10 cellular contexts compared by ENCODE assay signal in genomic region chr20:50335105-50335504, GRCh38.
DNase-seq lines count a peak whose midpoint lies in the region; ATAC-seq, FAIRE-seq and TF ChIP-seq lines count a peak whose summit lies in the region.
"Had no signal": no experiment of that assay in that cellular context is flagged by ENCODE, and none has a peak within 500 bp of the region (broad histone marks: within the 10 kb centered on the region; RNA-seq: fewer than 3 reads in every experiment).

No MANE protein-coding gene starts in this region.

- no peaks in the 10 kb centered on the region for H4K20me1 ChIP-seq in GM12878 (ENCODE audit: control insufficient read depth, insufficient read depth)

- H3K9me3 Mint-ChIP-seq in activated T-cell treated with anti-CD3 and anti-CD28 coated beads, Interleukin-2, amount 50 U/mL, for 72 hours: no peaks in the 10 kb centered on the region
- no peaks in the 10 kb centered on the region for H3K9me3 Mint-ChIP-seq in neural crest cell
- H3K9me3 Mint-ChIP-seq: T-cell had no signal

- H3K4me2 ChIP-seq in GM12878 (ENCODE audit: control insufficient read depth, insufficient read depth): no peak overlapping the region

- peaks cover 26% of the 10 kb centered on the region for H3K4me1 ChIP-seq in GM12878 (ENCODE audit: control insufficient read depth, insufficient read depth, low read length)

- no peaks in the 10 kb centered on the region; a peak in 1 of 4 replicates for H3K27me3 ChIP-seq in GM12878 (replicated peaks in 1 of 2; ENCODE audit: control insufficient read depth in 2 of 2, insufficient read depth in 2 of 2, low read length in 1 of 2)

- peak; percentile 64 for FAIRE-seq in GM12878 (lab: Jason Lieb, UNC)

- WGBS in GM12878 (ENCODE audit: insufficient coverage, insufficient replicate concordance, low lambda C conversion rate, missing lambda C conversion rate): 4% methylated on average over 2 of the region's 2 CpGs

- H3K9me3 ChIP-seq in GM12878 (replicated peaks; ENCODE audit: control insufficient read depth, insufficient read depth, low read length): no peaks in the 10 kb centered on the region

- H3K4me3 ChIP-seq in GM12878: no peak overlapping the region

- peaks cover 18% of the 10 kb centered on the region for H3K27me3 Mint-ChIP-seq in activated T-cell treated with anti-CD3 and anti-CD28 coated beads, Interleukin-2, amount 50 U/mL, for 72 hours (ENCODE audit: low read depth)
- no peaks in the 10 kb centered on the region for H3K27me3 Mint-ChIP-seq in neural crest cell (ENCODE audit: low read depth)

- SMC1A ChIA-PET in GM12878 (lab: Charles Lee; ENCODE audit: uncharacterized antibody, unreplicated experiment): interaction anchor here (0.8 kb wide), 1 partner anchor 89 kb away, joined by 3 read pairs; no protein-coding TSS in a partner anchor

- no peak for TF ChIP-seq POLR2A in GM12878 (IDR thresholded peaks at IDR 0.05; ENCODE audit: low read depth, low read length)

- RAD21 ChIA-PET in GM12878 (lab: Charles Lee; ENCODE audit: unreplicated experiment): no interaction called here

- H3K79me2 ChIP-seq in GM12878 (ENCODE audit: control insufficient read depth, insufficient read depth, low read length): no peaks in the 10 kb centered on the region

- H3K27ac ChIP-seq in GM12878 (ENCODE audit: control insufficient read depth, insufficient read depth): no peak overlapping the region
- H3K27ac ChIP-seq in substantia nigra (ENCODE audit: low read depth, low read length, poor library complexity, severe bottlenecking): no peak overlapping the region

- peak; percentile 40 to 43 for DNase-seq in activated T-cell treated with anti-CD3 and anti-CD28 coated beads, Interleukin-2, amount 50 U/mL, for 72 hours
- DNase-seq in activated T-cell treated with anti-CD3 and anti-CD28 coated beads, Interleukin-2, amount 50 U/mL, for 48 hours: no peak
- peak; percentile 43 for DNase-seq in NCI-H345 treated with DMSO at 0.1 percent for 48 hours (lab: John Stamatoyannopoulos, UW; ENCODE audit: unreplicated experiment)
- no peak for DNase-seq in GM12878 (ENCODE audit: low read depth, low spot score)
- DNase-seq in neural crest cell (ENCODE audit: low read depth, low spot score): no peak
- no peak for DNase-seq in substantia nigra (lab: John Stamatoyannopoulos, UW)
- DNase-seq in stimulated activated naive CD4-positive, alpha-beta T cell (lab: John Stamatoyannopoulos, UW): no peak
- DNase-seq: DND-41, T-cell had no signal

- CTCF ChIA-PET in GM12878 (lab: Yijun Ruan, JAX): interaction anchor here (1.3 kb wide), 1 partner anchor 38 kb away, joined by 3 read pairs; no protein-coding TSS in a partner anchor

- POLR2A ChIA-PET in GM12878 (lab: Charles Lee): interaction anchor here (0.7 to 0.8 kb wide), 2 partner anchors 419 to 622 kb away, joined by 3 read pairs; no protein-coding TSS in a partner anchor

- H3K27ac Mint-ChIP-seq in activated T-cell treated with anti-CD3 and anti-CD28 coated beads, Interleukin-2, amount 50 U/mL, for 72 hours: no peak overlapping the region
- peak overlapping the region; percentile 11 for H3K27ac Mint-ChIP-seq in neural crest cell (ENCODE audit: unreplicated experiment)
- H3K27ac Mint-ChIP-seq: T-cell had no signal

- peak overlapping the region in 1 of 2 donors; percentile 11 for H3K4me3 Mint-ChIP-seq in activated T-cell treated with anti-CD3 and anti-CD28 coated beads, Interleukin-2, amount 50 U/mL, for 72 hours
- H3K4me3 Mint-ChIP-seq in neural crest cell: no peak overlapping the region
- H3K4me3 Mint-ChIP-seq: T-cell had no signal

- H3K36me3 ChIP-seq in GM12878 (ENCODE audit: control insufficient read depth in 2 of 2, insufficient read depth in 2 of 2, low read length in 1 of 2): no peaks in the 10 kb centered on the region

- TF ChIP-seq CTCF in GM12878 (IDR thresholded peaks at IDR 0.05 in 2 of 3, conservative IDR thresholded peaks at IDR 0.05 in 1 of 3; ENCODE audit: control insufficient read depth in 2 of 3, extremely low read depth in 1 of 3, insufficient read depth in 1 of 3, low read depth in 3 of 3, low read length in 3 of 3) (no peak), neural crest cell (conservative IDR thresholded peaks at IDR 0.05) (no peak)

- peaks cover 42% of the 10 kb centered on the region for H3K4me1 Mint-ChIP-seq in activated T-cell treated with anti-CD3 and anti-CD28 coated beads, Interleukin-2, amount 50 U/mL, for 72 hours (ENCODE audit: low read depth)
- H3K4me1 Mint-ChIP-seq in neural crest cell: peaks cover 57% of the 10 kb centered on the region

- intact Hi-C loops in GM12878 (cut with micrococcal nuclease; ENCODE audit: unreplicated experiment): no loop called here

- peak; percentile 32 to 33 for ATAC-seq in activated T-cell treated with anti-CD3 and anti-CD28 coated beads, Interleukin-2, amount 50 U/mL, for 72 hours (replicated peaks in 1 of 2)
- ATAC-seq in GM12878 (peak; percentile 55), HG03025 (IDR thresholded peaks at IDR 0.05; ENCODE audit: low FRiP score, unreplicated experiment) (no peak)

- H2AFZ ChIP-seq in GM12878 (ENCODE audit: control insufficient read depth, low read depth, low read length): no peak overlapping the region

- in situ Hi-C loops in GM12878 (cut with MboI): no loop called here

- no peak overlapping the region for H3K9ac ChIP-seq in GM12878 (ENCODE audit: control insufficient read depth, insufficient read depth, low read length)

- no peak for TF ChIP-seq RAD21 in GM12878 (IDR thresholded peaks at IDR 0.05; ENCODE audit: insufficient read depth, low read depth, low read length)

- no TSS peak for BruUV-seq in GM12878 (replicated peaks; lab: Mats Ljungman, UMichigan)

- H3K36me3 Mint-ChIP-seq in activated T-cell treated with anti-CD3 and anti-CD28 coated beads, Interleukin-2, amount 50 U/mL, for 72 hours (ENCODE audit: insufficient read depth in 2 of 2): no peaks in the 10 kb centered on the region
- no peaks in the 10 kb centered on the region for H3K36me3 Mint-ChIP-seq in neural crest cell (ENCODE audit: low read depth)
- H3K36me3 Mint-ChIP-seq: T-cell had no signal

- no peak for TF ChIP-seq EP300 in GM12878 (IDR thresholded peaks at IDR 0.05; ENCODE audit: borderline replicate concordance in 1 of 2, control insufficient read depth in 1 of 2, low read depth in 2 of 2, low read length in 2 of 2)

TF ChIP-seq in GM12878, 131 proteins besides CTCF, POLR2A, EP300 and RAD21 (continues in another document):
- TF ChIP-seq RELA (IDR thresholded peaks at IDR 0.05; ENCODE audit: borderline replicate concordance, partially characterized antibody): no peak
- no peak for TF ChIP-seq ZBED1 (IDR thresholded peaks at IDR 0.05; ENCODE audit: borderline replicate concordance)
- no peak for TF ChIP-seq PBX3 (IDR thresholded peaks at IDR 0.05; ENCODE audit: insufficient replicate concordance, low read depth, low read length)
- TF ChIP-seq BCL3 (IDR thresholded peaks at IDR 0.05; ENCODE audit: borderline replicate concordance, insufficient read depth, low read depth, low read length, poor library complexity, severe bottlenecking): no peak
- no peak for TF ChIP-seq ATF7 (IDR thresholded peaks at IDR 0.05; ENCODE audit: low read depth)
- no peak for TF ChIP-seq MTA3 (IDR thresholded peaks at IDR 0.05; ENCODE audit: borderline replicate concordance, low read length)
- no peak for TF ChIP-seq SMC3 (IDR thresholded peaks at IDR 0.05; ENCODE audit: borderline replicate concordance, low read length)
- no peak for TF ChIP-seq ZNF207 (IDR thresholded peaks at IDR 0.05; ENCODE audit: borderline replicate concordance)
- no peak for TF ChIP-seq SREBF2 (IDR thresholded peaks at IDR 0.05; ENCODE audit: low read length)
- TF ChIP-seq RBBP5 (conservative IDR thresholded peaks at IDR 0.05): no peak
- TF ChIP-seq SMAD5 (IDR thresholded peaks at IDR 0.05; ENCODE audit: low read depth): no peak
- TF ChIP-seq NR2C2 (IDR thresholded peaks at IDR 0.05; ENCODE audit: borderline replicate concordance, control insufficient read depth, insufficient read length, low read depth): no peak
- TF ChIP-seq TCF7 (IDR thresholded peaks at IDR 0.05; ENCODE audit: borderline replicate concordance): no peak
- TF ChIP-seq GABPA (IDR thresholded peaks at IDR 0.05; ENCODE audit: low read depth): no peak

Comparison
In these comparisons a context has a peak if more than half of its experiments do, and no peak if none do; other contexts are left out.
1. DNase-seq: peak in activated T-cell treated with anti-CD3 and anti-CD28 coated beads, Interleukin-2, amount 50 U/mL, for 72 hours (2 of 2) and NCI-H345 treated with DMSO at 0.1 percent for 48 hours (single experiment); none in activated T-cell treated with anti-CD3 and anti-CD28 coated beads, Interleukin-2, amount 50 U/mL, for 48 hours (0 of 2), GM12878 (single experiment), neural crest cell (single experiment), substantia nigra (0 of 49) and stimulated activated naive CD4-positive, alpha-beta T cell (0 of 6).